Comparison of ENCODE assay signal across 8 cellular contexts in genomic region chr19:7680606-7681335, GRCh38. TPM values are rescaled to one million over a fixed set of nuclear protein-coding genes. Genes with fewer than 3 reads are reported as not detected.
DNase-seq lines count a peak whose midpoint lies in the region; ATAC-seq, FAIRE-seq and TF ChIP-seq lines count a peak whose summit lies in the region.

Gene TRAPPC5, plus strand, starts transcription at chr19:7680833. Its CDS starts 1,421 bp downstream, at chr19:7682254.

- peak; percentile 81 for DNase-seq in Calu3
- DNase-seq in MV-4-11 (lab: John Stamatoyannopoulos, UW) = peak; percentile 88
- peak; percentile 78 for DNase-seq in T follicular helper cell (ENCODE audit: low read depth)
- DNase-seq in activated naive CD8-positive, alpha-beta T cell treated with anti-CD3 and anti-CD28 coated beads, Interleukin-2, amount 50 U/mL, for 16 hours (ENCODE audit: low read depth, low spot score) = peak; percentile 63
- DNase-seq in Right ventricle myocardium inferior (ENCODE audit: missing footprints) = peak; percentile 95
- peak; percentile 78 to 97 (median 91) for DNase-seq in pancreas
- DNase-seq in thoracic aorta (ENCODE audit: low spot score) = no peak

- peak within 1 kb of the TSS; percentile 20 for H3K27ac Mint-ChIP-seq in Calu3 (ENCODE audit: unreplicated experiment)

- no peaks in the 10 kb centered on the region for H3K9me3 ChIP-seq in pancreas
- H3K9me3 ChIP-seq in thoracic aorta = no peaks in the 10 kb centered on the region

- TF ChIP-seq CTCF in Calu3 (IDR thresholded peaks at IDR 0.05; ENCODE audit: unreplicated experiment) = peak; percentile 88
- peak; percentile 97 to 98 (median 98) for TF ChIP-seq CTCF in pancreas (IDR thresholded peaks at IDR 0.05)
- peak; percentile 90 for TF ChIP-seq CTCF in thoracic aorta (IDR thresholded peaks at IDR 0.05)

- CTCF ChIA-PET in Calu3 (lab: Charles Lee) = interaction anchor here (0.6 to 2.1 kb wide), 10 partner anchors 31 to 262 kb away, joined by 3 to 51 read pairs (median 4); partner anchors contain the start of genes PET100, TIMM44 and XAB2

- no TSS peak for BruUV-seq in Calu3 (replicated peaks; lab: Mats Ljungman, UMichigan)

- H3K4me3 ChIP-seq in pancreas (peak within 1 kb of the TSS; percentile 99 to 100 (median 100)), thoracic aorta (peak within 1 kb of the TSS; percentile 100)

- ATAC-seq in GM21576 (IDR thresholded peaks at IDR 0.05; ENCODE audit: unreplicated experiment) (peak; percentile 48), Right ventricle myocardium inferior (peak; percentile 91), pancreas (peak; percentile 92 to 97 (median 96)), thoracic aorta (ENCODE audit: insufficient number of reproducible peaks, low FRiP score, low read depth) (peak; percentile 66)

- peak within 1 kb of the TSS; percentile 69 to 84 (median 78) for H3K27ac ChIP-seq in pancreas
- peak within 1 kb of the TSS; percentile 41 to 57 for H3K27ac ChIP-seq in thoracic aorta

- peaks cover 7% of the 10 kb centered on the region for H3K4me1 Mint-ChIP-seq in Calu3 (ENCODE audit: low read depth, unreplicated experiment)

- FAIRE-seq in pancreas (lab: Jason Lieb, UNC) = no peak

- H3K36me3 ChIP-seq in pancreas = peaks cover 0 to 6% (median 0%) of the 10 kb centered on the region in 3 donors
- H3K36me3 ChIP-seq in thoracic aorta = peaks cover 22% of the 10 kb centered on the region

- WGBS in pancreas, 2 donors = 0 to 1% methylated on average over 51 to 78 of the region's 78 CpGs

- no peaks in the 10 kb centered on the region for H3K9me3 Mint-ChIP-seq in Calu3 (ENCODE audit: low read depth, unreplicated experiment)

- H3K4me1 ChIP-seq in pancreas (peaks cover 0 to 3% (median 0%) of the 10 kb centered on the region in 3 donors), thoracic aorta (ENCODE audit: control insufficient read depth in 1 of 2, low read depth in 2 of 2) (peaks cover 5 to 17% of the 10 kb centered on the region in 2 donors)

- H3K36me3 Mint-ChIP-seq in Calu3 (ENCODE audit: insufficient read depth, unreplicated experiment) = peaks cover 33% of the 10 kb centered on the region

- intact Hi-C loops in Calu3 (cut with micrococcal nuclease; ENCODE audit: unreplicated experiment) = loop anchor here (2.0 kb wide), 2 partner anchors 112 to 118 kb away; no protein-coding TSS in a partner anchor
- intact Hi-C loops in Right ventricle myocardium inferior (cut with DNase I) = loop anchor here (1.0 to 2.0 kb wide), 3 partner anchors 27 to 326 kb away; no protein-coding TSS in a partner anchor
- intact Hi-C loops in pancreas (cut with DNase I) = loop anchor here in 1 of 3 donors (5.0 kb wide), 1 partner anchor 113 kb away; no protein-coding TSS in a partner anchor

- H3K27me3 ChIP-seq in pancreas (no peaks in the 10 kb centered on the region), thoracic aorta (replicated peaks; ENCODE audit: insufficient read depth) (no peaks in the 10 kb centered on the region)

- peak within 1 kb of the TSS; percentile 85 for H3K4me3 Mint-ChIP-seq in Calu3 (ENCODE audit: low read depth, unreplicated experiment)

- peaks cover 51% of the 10 kb centered on the region for H3K27me3 Mint-ChIP-seq in Calu3 (ENCODE audit: unreplicated experiment)

RNA-seq across cellular contexts. Expression of gene TRAPPC5, which starts in this region (rescaled TPM):
- 82.4 and 87.3 TPM in 2 replicates for total RNA-seq in Calu3 (2022)
- total RNA-seq in Right ventricle myocardium inferior = 139 TPM
- 10 to 100 TPM; 26.7 to 49.8 (median 38.3) TPM for total RNA-seq in pancreas
- polyA plus RNA-seq in pancreas = 10 to 100 TPM; 53.0 to 89.9 TPM
- total RNA-seq in thoracic aorta = 10 to 100 TPM; 69.8 to 70.0 TPM
